ENCODE assay signal across 1 cellular context in the genomic region with DNA sequence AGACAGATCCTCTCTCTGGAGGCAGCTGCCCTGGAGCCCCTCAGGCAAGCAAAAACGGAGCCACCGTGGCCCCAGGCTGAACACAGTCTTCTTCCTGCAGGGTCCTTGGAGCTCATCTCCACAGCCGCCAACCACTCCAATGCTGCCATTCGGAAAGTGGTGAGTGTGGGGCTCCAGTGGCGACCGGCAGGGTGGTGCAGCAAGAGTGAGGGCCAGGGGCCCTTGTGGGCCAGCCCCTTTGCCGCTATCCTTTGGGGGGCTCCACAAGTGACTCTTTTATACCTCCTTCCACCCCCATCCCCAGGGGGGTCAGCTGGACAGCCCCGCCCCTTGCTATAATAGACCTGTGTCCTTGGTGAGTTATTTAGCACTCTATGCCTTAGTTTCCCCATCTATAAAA.
TF ChIP-seq lines count a peak whose summit lies in the region.

No MANE protein-coding gene starts in this region.

TF ChIP-seq in H1, 55 proteins besides CTCF, POLR2A, EP300 and RAD21:
- TF ChIP-seq EGR1 (IDR thresholded peaks at IDR 0.05; ENCODE audit: borderline replicate concordance, low read depth, low read length), result no peak
- TF ChIP-seq YY1 (IDR thresholded peaks at IDR 0.05; ENCODE audit: low read depth, low read length), result no peak
- TF ChIP-seq TBP (IDR thresholded peaks at IDR 0.05; ENCODE audit: low read depth, low read length), result no peak
- TF ChIP-seq CBX8 (IDR thresholded peaks at IDR 0.05; ENCODE audit: borderline replicate concordance, low read depth, low read length), result no peak
- TF ChIP-seq POLR2AphosphoS5 (IDR thresholded peaks at IDR 0.05; ENCODE audit: low read depth, low read length), result no peak
- TF ChIP-seq SP2 (IDR thresholded peaks at IDR 0.05; ENCODE audit: low read length), result no peak
- TF ChIP-seq RBBP5 (IDR thresholded peaks at IDR 0.05; ENCODE audit: borderline replicate concordance, low read depth, low read length), result no peak
- TF ChIP-seq ASH2L (IDR thresholded peaks at IDR 0.05; ENCODE audit: low read length), result no peak
- TF ChIP-seq, protein P1, sequence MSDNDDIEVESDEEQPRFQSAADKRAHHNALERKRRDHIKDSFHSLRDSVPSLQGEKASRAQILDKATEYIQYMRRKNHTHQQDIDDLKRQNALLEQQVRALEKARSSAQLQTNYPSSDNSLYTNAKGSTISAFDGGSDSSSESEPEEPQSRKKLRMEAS (IDR thresholded peaks at IDR 0.05), result no peak
- TF ChIP-seq CHD2 (IDR thresholded peaks at IDR 0.05; ENCODE audit: low read length), result no peak
TF ChIP-seq in H1: peak in this region for 0.
